ENCODE assay signal across 8 cellular contexts in genomic region chrX:385736-386135, GRCh38. TPM values are rescaled to one million over a fixed set of nuclear protein-coding genes. Genes with fewer than 3 reads are reported as not detected.
A peak's percentile ranks its signal among the peaks of the same experiment; 100 is the strongest.
DNase-seq lines count a peak whose midpoint lies in the region; ATAC-seq and TF ChIP-seq lines count a peak whose summit lies in the region.
"Not testable (repeated sequence)": the region's sequence is repeated elsewhere in the genome, so short reads cannot be mapped to it uniquely, and the experiment has no call there.

No MANE protein-coding gene starts in this region.

- intact Hi-C loops in ascending aorta (cut with DNase I) (loop anchor here (2.0 to 5.0 kb wide), 4 partner anchors 107 to 1207 kb away; partner anchors contain the start of genes AKAP17A, ASMTL and SLC25A6), esophagus muscularis mucosa (cut with DNase I) (loop anchor here (2.0 kb wide), 1 partner anchor 67 kb away; the partner anchor contains the start of gene GTPBP6), ovary (cut with DNase I) (loop anchor here in 1 of 4 donors (2.0 kb wide), 1 partner anchor 67 kb away; the partner anchor contains the start of gene GTPBP6), transverse colon (cut with DNase I; ENCODE audit: low total_unique reads) (loop anchor here (5.0 kb wide), 1 partner anchor 1207 kb away; the partner anchor contains the start of gene AKAP17A)

- H2AFZ ChIP-seq in DND-41 (ENCODE audit: low read depth, low read length) = peak overlapping the region; percentile 99; the same call in 1 of the 2 replicates
- H2AFZ ChIP-seq in Karpas-422 (ENCODE audit: low read length) = not testable (repeated sequence)

- not testable (repeated sequence) for H3K27me3 ChIP-seq in DND-41 (ENCODE audit: insufficient read depth, low read length, poor library complexity); Karpas-422 (ENCODE audit: low read length); WERI-Rb-1 (ENCODE audit: insufficient read depth, low read depth, severe bottlenecking); ascending aorta; esophagus muscularis mucosa; kidney epithelial cell (ENCODE audit: control insufficient read depth, insufficient read depth, low read length); ovary; transverse colon

- TF ChIP-seq POLR2A in esophagus muscularis mucosa (IDR thresholded peaks at IDR 0.05; ENCODE audit: low read depth); ovary (IDR thresholded peaks at IDR 0.05); transverse colon (IDR thresholded peaks at IDR 0.05): not testable (repeated sequence)

- not testable (repeated sequence) for TF ChIP-seq EP300 in esophagus muscularis mucosa (IDR thresholded peaks at IDR 0.05); ovary (IDR thresholded peaks at IDR 0.05); transverse colon (IDR thresholded peaks at IDR 0.05; ENCODE audit: low read depth)

- H3K9me2 ChIP-seq in Karpas-422 (replicated peaks; ENCODE audit: insufficient read depth, low read length) = not testable (repeated sequence)

- in situ Hi-C loops in transverse colon (cut with MboI; ENCODE audit: low pct_ligation_motif_present in 1 of 4, low pct_unique_long_range_greater_than_20kb in 1 of 4, low sequenced_read_pairs in 3 of 4) = not testable (repeated sequence)

- H3K27ac ChIP-seq in DND-41 (ENCODE audit: low read length) = peak overlapping the region; percentile 99
- H3K27ac ChIP-seq in Karpas-422 (ENCODE audit: low read length) = peak overlapping the region; percentile 85
- not testable (repeated sequence) for H3K27ac ChIP-seq in WERI-Rb-1; ascending aorta; esophagus muscularis mucosa (replicated peaks in 1 of 4); ovary
- H3K27ac ChIP-seq in transverse colon = peak overlapping the region in 1 of 4 donors; percentile 98

- H3K79me2 ChIP-seq in DND-41 (ENCODE audit: insufficient read depth, low read length) (peaks cover 51% of the 10 kb centered on the region), Karpas-422 (ENCODE audit: low read length) (peaks cover 55% of the 10 kb centered on the region)

- peak overlapping the region; percentile 80 for H3K4me2 ChIP-seq in DND-41 (ENCODE audit: insufficient read depth, low read length)
- peak overlapping the region; percentile 82 for H3K4me2 ChIP-seq in Karpas-422 (ENCODE audit: low read depth, low read length, poor library complexity, severe bottlenecking)

- not testable (repeated sequence) for ATAC-seq in DND-41 (ENCODE audit: insufficient read depth, low read depth)

- peak overlapping the region; percentile 43 to 81; a peak in 3 of 4 replicates for H3K4me3 ChIP-seq in DND-41 (ENCODE audit: low read depth in 1 of 2, low read length in 2 of 2)
- peak overlapping the region; percentile 91 for H3K4me3 ChIP-seq in Karpas-422 (ENCODE audit: low read length)
- H3K4me3 ChIP-seq in WERI-Rb-1 (ENCODE audit: low read depth, low read length) = peak overlapping the region; percentile 92
- peak overlapping the region; percentile 72 to 92 for H3K4me3 ChIP-seq in ascending aorta
- peak overlapping the region; percentile 76 to 100 (median 84) for H3K4me3 ChIP-seq in esophagus muscularis mucosa
- peak overlapping the region; percentile 98 for H3K4me3 ChIP-seq in kidney epithelial cell (ENCODE audit: low read depth, low read length)
- H3K4me3 ChIP-seq in ovary = peak overlapping the region; percentile 67
- peak overlapping the region in 3 of 4 donors; percentile 87 to 99 (median 93) for H3K4me3 ChIP-seq in transverse colon

- H3K4me1 ChIP-seq in DND-41 (ENCODE audit: insufficient read depth, low read length) (peaks cover 18% of the 10 kb centered on the region), Karpas-422 (ENCODE audit: low read length) (peaks cover 22% of the 10 kb centered on the region), esophagus muscularis mucosa (peaks cover 6 to 19% (median 17%) of the 10 kb centered on the region in 4 donors), transverse colon (peaks cover 8 to 13% (median 11%) of the 10 kb centered on the region in 4 donors)
- H3K4me1 ChIP-seq in ascending aorta; ovary (ENCODE audit: insufficient read depth): not testable (repeated sequence)

- not testable (repeated sequence) for H3K9me3 ChIP-seq in DND-41 (ENCODE audit: insufficient read depth, low read length, severe bottlenecking); Karpas-422 (ENCODE audit: low read length); WERI-Rb-1 (ENCODE audit: severe bottlenecking); ascending aorta; esophagus muscularis mucosa; ovary; transverse colon

- not testable (repeated sequence) for TF ChIP-seq CTCF in DND-41 (IDR thresholded peaks at IDR 0.05; ENCODE audit: borderline replicate concordance, extremely low read depth, low read length, poor library complexity, severe bottlenecking); WERI-Rb-1 (IDR thresholded peaks at IDR 0.05; ENCODE audit: low read depth, low read length); ascending aorta (IDR thresholded peaks at IDR 0.05); esophagus muscularis mucosa (IDR thresholded peaks at IDR 0.05); kidney epithelial cell (IDR thresholded peaks at IDR 0.05; ENCODE audit: insufficient read depth, low read length, poor library complexity, severe bottlenecking); ovary (IDR thresholded peaks at IDR 0.05); transverse colon (IDR thresholded peaks at IDR 0.05)

- 61% methylated on average over 12 of the region's 12 CpGs for WGBS in esophagus muscularis mucosa
- 57 to 66% (median 58%) methylated on average over 12 of the region's 12 CpGs for WGBS in ovary, 3 donors
- 46 to 60% methylated on average over 7 to 12 of the region's 12 CpGs for WGBS in transverse colon (ENCODE audit: low coverage in 1 of 2), 2 donors

- H3K9ac ChIP-seq in DND-41 (ENCODE audit: low read depth, low read length) (peak overlapping the region; percentile 93), Karpas-422 (ENCODE audit: low read length) (peak overlapping the region; percentile 96)

- not testable (repeated sequence) for H4K20me1 ChIP-seq in DND-41 (ENCODE audit: insufficient read depth, low read length); Karpas-422 (ENCODE audit: insufficient read depth, low read depth, low read length)

- not testable (repeated sequence) for H3K36me3 ChIP-seq in DND-41 (ENCODE audit: insufficient read depth, low read length); Karpas-422 (ENCODE audit: insufficient read depth, low read length); WERI-Rb-1; ascending aorta; esophagus muscularis mucosa; kidney epithelial cell (ENCODE audit: control insufficient read depth, insufficient read depth, low read length); ovary; transverse colon

- DNase-seq in DND-41; WERI-Rb-1; ascending aorta (ENCODE audit: low spot score in 2 of 2); esophagus muscularis mucosa (ENCODE audit: extremely low spot score); kidney epithelial cell (ENCODE audit: low read depth); ovary; transverse colon: not testable (repeated sequence)
- peak; percentile 52 for DNase-seq in Karpas-422

RNA-seq across cellular contexts. Expression of gene PPP2R3B, which starts 1.0 kb away (rescaled TPM):
- 23.2 and 62.5 TPM in 2 replicates for total RNA-seq in Karpas-422 (2014; rRNA removed; shearing (Covaris generic); ENCODE audit: low replicate concordance)
- total RNA-seq in ascending aorta (43.4 TPM), esophagus muscularis mucosa (1 to 10 TPM; 4.0 to 8.3 (median 5.4) TPM), kidney epithelial cell (17.7 and 29.0 TPM in 2 replicates), ovary (10 to 100 TPM; 11.8 to 25.0 (median 18.4) TPM), transverse colon (10 to 100 TPM in 2 of 4 donors, 1 to 10 TPM in 2; 7.8 to 27.9 (median 11.6) TPM)
- 10 to 100 TPM in 1 of 2 donors, 1 to 10 TPM in 1; 2.3 to 22.8 TPM for polyA plus RNA-seq in ovary
